ENCODE assay signal across 24 cellular contexts in genomic region chr2:121211689-121212151, GRCh38.
A peak's percentile ranks its signal among the peaks of the same experiment; 100 is the strongest.
DNase-seq lines count a peak whose midpoint lies in the region; ATAC-seq and TF ChIP-seq lines count a peak whose summit lies in the region.
"Had no signal": no experiment of that assay in that cellular context is flagged by ENCODE, and none has a peak within 500 bp of the region (broad histone marks: within the 10 kb centered on the region; RNA-seq: fewer than 3 reads in every experiment).

No MANE protein-coding gene starts in this region.

- H3K4me3 Mint-ChIP-seq in activated CD4-positive, alpha-beta T cell treated with anti-CD3 and anti-CD28 coated beads for 36 hours: no peak overlapping the region
- H3K4me3 Mint-ChIP-seq: activated T-cell treated with anti-CD3 and anti-CD28 coated beads, Interleukin-2, amount 50 U/mL, for 72 hours; CD4-positive, alpha-beta T cell; GM23338; immature natural killer cell had no signal

- no peaks in the 10 kb centered on the region for H3K9me2 ChIP-seq in hepatocyte (replicated peaks; ENCODE audit: insufficient read depth)

- no peak overlapping the region for H3K4ac ChIP-seq in trophoblast cell (ENCODE audit: low read depth, low read length)

- H3K9me3 Mint-ChIP-seq in activated CD4-positive, alpha-beta T cell treated with anti-CD3 and anti-CD28 coated beads for 36 hours (ENCODE audit: low read depth): no peaks in the 10 kb centered on the region
- H3K9me3 Mint-ChIP-seq: activated T-cell treated with anti-CD3 and anti-CD28 coated beads, Interleukin-2, amount 50 U/mL, for 72 hours; CD4-positive, alpha-beta T cell; GM23338; immature natural killer cell had no signal

- H3K9me3 ChIP-seq in Panc1 (ENCODE audit: control insufficient read depth, insufficient read depth, low read depth, low read length): no peaks in the 10 kb centered on the region
- no peaks in the 10 kb centered on the region for H3K9me3 ChIP-seq in hepatocyte (ENCODE audit: low read depth)
- H3K9me3 ChIP-seq in trophoblast cell (ENCODE audit: insufficient read depth, low read depth, low read length): no peaks in the 10 kb centered on the region
- H3K9me3 ChIP-seq: heart right ventricle, prostate gland, vagina had no signal

- H2AK5ac ChIP-seq in trophoblast cell (ENCODE audit: low read length): no peak overlapping the region

- no peaks in the 10 kb centered on the region for H4K20me1 ChIP-seq in hepatocyte (ENCODE audit: insufficient read depth, poor library complexity, severe bottlenecking)

- no peaks in the 10 kb centered on the region for H3K36me3 Mint-ChIP-seq in activated CD4-positive, alpha-beta T cell treated with anti-CD3 and anti-CD28 coated beads for 36 hours (ENCODE audit: low read depth)
- H3K36me3 Mint-ChIP-seq: immature natural killer cell had no signal

- POLR2A ChIA-PET in Panc1 (lab: Charles Lee): no interaction called here
- POLR2A ChIA-PET in activated CD4-positive, alpha-beta T cell treated with anti-CD3 and anti-CD28 coated beads for 36 hours (lab: Charles Lee): no interaction called here

- H3K27me3 Mint-ChIP-seq in activated CD4-positive, alpha-beta T cell treated with anti-CD3 and anti-CD28 coated beads for 36 hours: no peaks in the 10 kb centered on the region

- no peak overlapping the region for H2BK12ac ChIP-seq in trophoblast cell (ENCODE audit: low read length)

- H4K8ac ChIP-seq in trophoblast cell (ENCODE audit: low read depth, low read length): no peak overlapping the region

- no peak overlapping the region for H3K27ac Mint-ChIP-seq in activated CD4-positive, alpha-beta T cell treated with anti-CD3 and anti-CD28 coated beads for 36 hours
- H3K27ac Mint-ChIP-seq: activated T-cell treated with anti-CD3 and anti-CD28 coated beads, Interleukin-2, amount 50 U/mL, for 72 hours; CD4-positive, alpha-beta T cell; GM23338; immature natural killer cell had no signal

- H3K27me3 ChIP-seq in Panc1 (ENCODE audit: control insufficient read depth, insufficient read depth, low read length) (no peaks in the 10 kb centered on the region), hepatocyte (no peaks in the 10 kb centered on the region), trophoblast cell (ENCODE audit: insufficient read depth, low read length) (no peaks in the 10 kb centered on the region)
- H3K27me3 ChIP-seq: vagina had no signal

- H2BK120ac ChIP-seq in trophoblast cell (ENCODE audit: insufficient read depth, low read length, poor library complexity): no peak overlapping the region

- no peak overlapping the region for H3K14ac ChIP-seq in trophoblast cell (ENCODE audit: low read length)

- DNase-seq in DMS53 (lab: John Stamatoyannopoulos, UW) (peak; percentile 80), Panc1 (ENCODE audit: low read depth, low spot score) (no peak), hepatocyte (ENCODE audit: low spot score) (no peak), trophoblast cell (peak; percentile 67 to 76), glomerular visceral epithelial cell (ENCODE audit: extremely low spot score) (no peak), NAMALWA (ENCODE audit: low spot score) (no peak)
- DNase-seq in activated CD4-positive, alpha-beta T cell treated with anti-CD3 and anti-CD28 coated beads for 36 hours: no peak
- DNase-seq: activated CD4-positive, CD25-positive, alpha-beta regulatory T cell; activated CD8-positive, alpha-beta memory T cell treated with anti-CD3 and anti-CD28 coated beads for 24 hours; activated naive CD4-positive, alpha-beta T cell treated with anti-CD3 and anti-CD28 coated beads, Interleukin-2, amount 50 U/mL, for 16 hours; activated T-cell treated with anti-CD3 and anti-CD28 coated beads, Interleukin-2, amount 50 U/mL, for 72 hours; aorta; CD4-positive, alpha-beta T cell; DND-41; heart right ventricle; immature natural killer cell; Karpas-422; NCI-H1105 treated with DMSO at 0.1 percent for 48 hours; NCI-H526 treated with DMSO at 0.1 percent for 48 hours; stimulated activated CD4-positive, alpha-beta T cell treated with anti-CD3 and anti-CD28 coated beads, Interleukin-2, amount 100 ng/mL, for 48 hours had no signal

- no peaks in the 10 kb centered on the region for H3K4me1 ChIP-seq in Panc1 (ENCODE audit: control insufficient read depth, insufficient read depth, low read length)
- peaks cover 11% of the 10 kb centered on the region for H3K4me1 ChIP-seq in hepatocyte (ENCODE audit: insufficient read depth)
- H3K4me1 ChIP-seq in trophoblast cell (ENCODE audit: control insufficient read depth in 1 of 2, insufficient read depth in 2 of 2, low read length in 2 of 2): no peaks in the 10 kb centered on the region
- H3K4me1 ChIP-seq: heart right ventricle, prostate gland, vagina had no signal

- H3K79me2 ChIP-seq in hepatocyte: no peaks in the 10 kb centered on the region
- no peaks in the 10 kb centered on the region for H3K79me2 ChIP-seq in trophoblast cell (ENCODE audit: control insufficient read depth, insufficient read depth, low read length, poor library complexity)

- no peak overlapping the region for H3K23ac ChIP-seq in trophoblast cell (ENCODE audit: low read length)

- H3K27ac ChIP-seq in Panc1 (ENCODE audit: low read length) (no peak overlapping the region), hepatocyte (peak overlapping the region; percentile 49), trophoblast cell (ENCODE audit: low read depth, low read length) (no peak overlapping the region)
- H3K27ac ChIP-seq: heart right ventricle, prostate gland, vagina had no signal

- no peak overlapping the region for H4K12ac ChIP-seq in trophoblast cell (ENCODE audit: low read depth, low read length)

- H3K4me1 Mint-ChIP-seq in activated CD4-positive, alpha-beta T cell treated with anti-CD3 and anti-CD28 coated beads for 36 hours: no peaks in the 10 kb centered on the region
- H3K4me1 Mint-ChIP-seq: immature natural killer cell had no signal

- intact Hi-C loops in Panc1 (cut with micrococcal nuclease; ENCODE audit: unreplicated experiment): no loop called here
- intact Hi-C loops in activated CD4-positive, alpha-beta T cell treated with anti-CD3 and anti-CD28 coated beads for 36 hours (cut with DNase I, micrococcal nuclease): no loop called here

- peak; percentile 44; the same call in 1 of the 2 replicates for ATAC-seq in Panc1
- ATAC-seq in GM21786 (IDR thresholded peaks at IDR 0.05; ENCODE audit: unreplicated experiment): no peak
- no peak for ATAC-seq in activated CD4-positive, alpha-beta T cell treated with anti-CD3 and anti-CD28 coated beads for 36 hours
- ATAC-seq: activated T-cell treated with anti-CD3 and anti-CD28 coated beads, Interleukin-2, amount 50 U/mL, for 72 hours; GM23338 had no signal

- no peaks in the 10 kb centered on the region for H3K79me1 ChIP-seq in trophoblast cell (ENCODE audit: low read length)

- H3K36me3 ChIP-seq in Panc1 (ENCODE audit: control insufficient read depth, insufficient read depth, low read length) (no peaks in the 10 kb centered on the region), hepatocyte (replicated peaks; ENCODE audit: insufficient read depth, low read depth) (no peaks in the 10 kb centered on the region), trophoblast cell (ENCODE audit: control insufficient read depth in 1 of 2, insufficient read depth in 2 of 2, low read length in 2 of 2) (no peaks in the 10 kb centered on the region)
- H3K36me3 ChIP-seq: heart right ventricle, prostate gland, vagina had no signal

- H3K4me2 ChIP-seq in hepatocyte (peak overlapping the region; percentile 47), trophoblast cell (ENCODE audit: low read length) (no peak overlapping the region)
- H3K4me2 ChIP-seq: GM23338 had no signal

- BruUV-seq in Panc1 (replicated peaks; lab: Mats Ljungman, UMichigan): no TSS peak

- TF ChIP-seq CTCF in Panc1 (IDR thresholded peaks at IDR 0.05) (no peak), hepatocyte (IDR thresholded peaks at IDR 0.05; ENCODE audit: poor library complexity) (no peak)

- H4K91ac ChIP-seq in trophoblast cell (ENCODE audit: low read depth, low read length): no peak overlapping the region

- no peak overlapping the region for H3K4me3 ChIP-seq in Panc1 (ENCODE audit: low read depth in 2 of 2, low read length in 2 of 2)
- no peak overlapping the region for H3K4me3 ChIP-seq in hepatocyte
- no peak overlapping the region for H3K4me3 ChIP-seq in trophoblast cell (ENCODE audit: low read depth, low read length)
- H3K4me3 ChIP-seq: GM23338, heart right ventricle, prostate gland, vagina had no signal

- H2BK5ac ChIP-seq in trophoblast cell (ENCODE audit: low read depth, low read length, poor library complexity): no peak overlapping the region

- in situ Hi-C loops in Panc1 (cut with HindIII; ENCODE audit: low pct_unique_long_range_greater_than_20kb, low sequenced_read_pairs): no loop called here

- H3K18ac ChIP-seq in trophoblast cell (ENCODE audit: low read length): no peak overlapping the region

- H2AFZ ChIP-seq in hepatocyte: no peak overlapping the region
- no peak overlapping the region for H2AFZ ChIP-seq in trophoblast cell (ENCODE audit: insufficient read depth, low read length, poor library complexity)

- H3K9ac ChIP-seq in trophoblast cell (ENCODE audit: low read length): no peak overlapping the region

- WGBS in hepatocyte (ENCODE audit: low lambda C conversion rate, missing lambda C conversion rate): 82% methylated on average over 8 of the region's 8 CpGs
- WGBS in trophoblast cell (ENCODE audit: extremely low coverage, insufficient coverage, insufficient read length): no CpG with 5 or more reads among the region's 8 CpGs

- CTCF ChIA-PET in Panc1 (lab: Charles Lee): interaction anchor here (0.6 kb wide), 1 partner anchor 119 kb away, joined by 5 read pairs; no protein-coding TSS in a partner anchor
- CTCF ChIA-PET in activated CD4-positive, alpha-beta T cell treated with anti-CD3 and anti-CD28 coated beads for 36 hours (lab: Charles Lee): no interaction called here

Comparison
In these comparisons a context has a peak if more than half of its experiments do, and no peak if none do; other contexts are left out.
1. DNase-seq: peak in DMS53 (single experiment) and trophoblast cell (2 of 2); none in Panc1 (single experiment), hepatocyte (single experiment), glomerular visceral epithelial cell (single experiment), activated CD4-positive, alpha-beta T cell treated with anti-CD3 and anti-CD28 coated beads for 36 hours (single experiment) and NAMALWA (single experiment).